In genomic region chr2:97806738-97807618, GRCh38 we compare ENCODE assay signal across 9 cellular contexts.
DNase-seq lines count a peak whose midpoint lies in the region; ATAC-seq and TF ChIP-seq lines count a peak whose summit lies in the region.
"Had no signal": no experiment of that assay in that cellular context is flagged by ENCODE, and none has a peak within 500 bp of the region (broad histone marks: within the 10 kb centered on the region; RNA-seq: fewer than 3 reads in every experiment).

No MANE protein-coding gene starts in this region.

- H3K27me3 Mint-ChIP-seq in activated CD4-positive, alpha-beta memory T cell treated with anti-CD3 and anti-CD28 coated beads for 36 hours, result no peaks in the 10 kb centered on the region

- H3K9me3 Mint-ChIP-seq in activated CD4-positive, alpha-beta memory T cell treated with anti-CD3 and anti-CD28 coated beads for 36 hours, result no peaks in the 10 kb centered on the region

- peaks cover 7 to 13% of the 10 kb centered on the region in 2 donors for H3K36me3 ChIP-seq in lung (ENCODE audit: control insufficient read depth in 2 of 2, insufficient read depth in 2 of 2, low read length in 2 of 2)

- TF ChIP-seq CTCF in lung (IDR thresholded peaks at IDR 0.05; ENCODE audit: control extremely low read depth, extremely low read depth), result peak; percentile 94

- H3K36me3 Mint-ChIP-seq in activated CD4-positive, alpha-beta memory T cell treated with anti-CD3 and anti-CD28 coated beads for 36 hours, result peaks cover 12% of the 10 kb centered on the region

- intact Hi-C loops in activated CD4-positive, alpha-beta memory T cell treated with anti-CD3 and anti-CD28 coated beads for 36 hours (cut with micrococcal nuclease), result loop anchor here (1.0 to 5.0 kb wide), 4 partner anchors 188 to 578 kb away; partner anchors contain the start of gene TMEM131

- H3K4me1 ChIP-seq in lung (ENCODE audit: control insufficient read depth in 2 of 2, insufficient read depth in 2 of 2, low read length in 2 of 2), result no peaks in the 10 kb centered on the region

- CTCF ChIA-PET in activated CD4-positive, alpha-beta memory T cell treated with anti-CD3 and anti-CD28 coated beads for 36 hours (lab: Charles Lee), result interaction anchor here (0.6 to 2.4 kb wide), 42 partner anchors 8 to 606 kb away, joined by 3 to 36 read pairs (median 4); no protein-coding TSS in a partner anchor

- POLR2A ChIA-PET in activated CD4-positive, alpha-beta memory T cell treated with anti-CD3 and anti-CD28 coated beads for 36 hours (lab: Charles Lee), result no interaction called here

- H3K4me1 Mint-ChIP-seq in activated CD4-positive, alpha-beta memory T cell treated with anti-CD3 and anti-CD28 coated beads for 36 hours (ENCODE audit: low read depth), result no peaks in the 10 kb centered on the region

- H3K9me3 ChIP-seq in lung (ENCODE audit: control insufficient read depth in 2 of 2, insufficient read depth in 1 of 2, low read length in 1 of 2), result no peaks in the 10 kb centered on the region
- H3K9me3 ChIP-seq: BLaER1 treated with 17β-estradiol and CSF1 and Interleukin-3, amounts not matched to agents 10 nM and 100 nM had no signal

- no peak overlapping the region for H3K27ac ChIP-seq in lung (ENCODE audit: low read depth in 1 of 2, low read length in 1 of 2)
- H3K27ac ChIP-seq: BLaER1 treated with 17β-estradiol and CSF1 and Interleukin-3, amounts not matched to agents 10 nM and 100 nM had no signal

- no peaks in the 10 kb centered on the region for H3K27me3 ChIP-seq in lung (ENCODE audit: control insufficient read depth, insufficient read depth)
- H3K27me3 ChIP-seq: BLaER1 treated with 17β-estradiol and CSF1 and Interleukin-3, amounts not matched to agents 10 nM and 100 nM had no signal

- peak; percentile 84 for DNase-seq in SIG-M5 treated with dmso at 0.1 percent for 504 hours (lab: John Stamatoyannopoulos, UW; ENCODE audit: unreplicated experiment)
- DNase-seq in SIG-M5 (lab: John Stamatoyannopoulos, UW), result no peak
- peak; percentile 48 for DNase-seq in NCI-H748 treated with DMSO at 0.1 percent for 48 hours (lab: John Stamatoyannopoulos, UW)
- DNase-seq in activated CD4-positive, alpha-beta memory T cell treated with anti-CD3 and anti-CD28 coated beads for 36 hours, result peak; percentile 86
- peak; percentile 87 for DNase-seq in ecto neural progenitor cell (ENCODE audit: low spot score)
- peak; percentile 79 for DNase-seq in lung (ENCODE audit: low spot score)
- peak; percentile 49 for DNase-seq in stimulated activated CD8-positive, alpha-beta memory T cell treated with anti-CD3 and anti-CD28 coated beads, Interleukin-12 subunit alpha, Interleukin-12 subunit beta, amount 100 ng/mL, for 24 hours (ENCODE audit: extremely low read depth)

- no peak overlapping the region for H3K27ac Mint-ChIP-seq in activated CD4-positive, alpha-beta memory T cell treated with anti-CD3 and anti-CD28 coated beads for 36 hours

- WGBS in lung, 2 donors, result 20 to 23% methylated on average over 12 of the region's 12 CpGs

- no peak overlapping the region for H3K4me3 ChIP-seq in lung
- H3K4me3 ChIP-seq: BLaER1 treated with 17β-estradiol and CSF1 and Interleukin-3, amounts not matched to agents 10 nM and 100 nM had no signal

- no peak overlapping the region for H3K4me3 Mint-ChIP-seq in activated CD4-positive, alpha-beta memory T cell treated with anti-CD3 and anti-CD28 coated beads for 36 hours

- ATAC-seq in HG03521 (IDR thresholded peaks at IDR 0.05; ENCODE audit: unreplicated experiment) (peak; percentile 71), lung (ENCODE audit: insufficient read depth, low FRiP score) (peak; percentile 84)
